26 cellular contexts compared by ENCODE assay signal in the genomic region with DNA sequence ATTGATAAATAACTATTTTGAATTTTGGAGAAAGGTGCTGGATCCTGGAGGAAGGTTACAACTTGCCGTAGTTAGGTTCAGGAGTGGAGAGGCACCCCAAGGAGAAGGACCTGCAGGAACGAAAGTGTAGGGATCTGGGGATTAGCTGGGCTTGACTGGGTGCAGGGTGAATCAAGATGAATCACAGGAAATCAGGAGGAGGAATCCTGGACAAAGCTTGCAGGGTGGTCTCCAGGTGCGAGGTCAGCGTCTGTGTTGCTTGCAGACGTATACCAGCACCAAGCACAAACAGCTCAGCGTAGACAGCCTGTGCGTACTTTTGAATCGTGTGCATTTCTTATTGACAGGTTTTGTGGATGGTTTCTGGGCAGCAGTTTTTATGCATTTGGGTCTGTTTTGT.
DNase-seq lines count a peak whose midpoint lies in the region; ATAC-seq, FAIRE-seq and TF ChIP-seq lines count a peak whose summit lies in the region.
"Had no signal": no experiment of that assay in that cellular context is flagged by ENCODE, and none has a peak within 500 bp of the region (broad histone marks: within the 10 kb centered on the region; RNA-seq: fewer than 3 reads in every experiment).

No MANE protein-coding gene starts in this region.

- TF ChIP-seq POLR2A in vagina (IDR thresholded peaks at IDR 0.05): no peak

- no peak overlapping the region for H2BK5ac ChIP-seq in trophoblast cell (ENCODE audit: low read depth, low read length, poor library complexity)

- no peak overlapping the region for H3K23ac ChIP-seq in trophoblast cell (ENCODE audit: low read length)

- TF ChIP-seq CTCF in SK-N-SH (IDR thresholded peaks at IDR 0.05) (no peak), epithelial cell of esophagus (IDR thresholded peaks at IDR 0.05; ENCODE audit: insufficient read depth, low read depth, low read length, missing control alignments) (no peak), vagina (IDR thresholded peaks at IDR 0.05) (no peak)

- no peak for TF ChIP-seq RAD21 in SK-N-SH (IDR thresholded peaks at IDR 0.05; ENCODE audit: low read length)

- H2BK12ac ChIP-seq in trophoblast cell (ENCODE audit: low read length): no peak overlapping the region

- H3K4me1 ChIP-seq in SK-N-SH (ENCODE audit: control insufficient read depth in 1 of 2, insufficient read depth in 2 of 2, low read depth in 1 of 2, low read length in 1 of 2) (peaks cover 9 to 57% of the 10 kb centered on the region in 2 experiments; a peak in 2 of 4 replicates), trophoblast cell (ENCODE audit: control insufficient read depth in 1 of 2, insufficient read depth in 2 of 2, low read length in 2 of 2) (peaks cover 8 to 17% of the 10 kb centered on the region in 2 experiments), vagina (peaks cover under 1% of the 10 kb centered on the region)
- H3K4me1 ChIP-seq: Peyer's patch had no signal

- no peaks in the 10 kb centered on the region for H3K9me2 ChIP-seq in SK-N-SH

- DNase-seq in SK-N-SH (no peak), RCC 7860 (ENCODE audit: low spot score) (peak; percentile 17), epithelial cell of esophagus (ENCODE audit: low read depth) (peak; percentile 19), trophoblast cell (no peak), amniotic stem cell (lab: John Stamatoyannopoulos, UW) (no peak), vagina (ENCODE audit: extremely low spot score in 2 of 2) (no peak)
- DNase-seq: activated CD4-positive, alpha-beta T cell treated with anti-CD3 and anti-CD28 coated beads, Interleukin-2, amount 10 ng/mL, durations not matched to agents 24 days and 14 days; CD8-positive, alpha-beta T cell; effector memory CD8-positive, alpha-beta T cell; esophagus squamous epithelium; gastrocnemius medialis; kidney; MV-4-11; NCI-H146; NCI-H524 treated with DMSO at 0.1 percent for 48 hours; NK-92 treated with Interleukin-12 subunit alpha and Interleukin-12 subunit beta, amount 100 ng/mL, for 24 hours; Peyer's patch had no signal

- H2AK5ac ChIP-seq in trophoblast cell (ENCODE audit: low read length): no peak overlapping the region

- H2AFZ ChIP-seq in SK-N-SH (ENCODE audit: low read depth): no peak overlapping the region
- H2AFZ ChIP-seq in trophoblast cell (ENCODE audit: insufficient read depth, low read length, poor library complexity): no peak overlapping the region

- H3K4ac ChIP-seq in trophoblast cell (ENCODE audit: low read depth, low read length): no peak overlapping the region

- intact Hi-C loops in vagina (cut with DNase I): no loop called here

- H3K79me2 ChIP-seq in SK-N-SH (ENCODE audit: insufficient read depth) (no peaks in the 10 kb centered on the region), trophoblast cell (ENCODE audit: control insufficient read depth, insufficient read depth, low read length, poor library complexity) (no peaks in the 10 kb centered on the region)

- ATAC-seq in SK-N-SH treated with all-trans-retinoic acid at 6 μM for 48 hours: no peak
- ATAC-seq in GM21381 (IDR thresholded peaks at IDR 0.05; ENCODE audit: unreplicated experiment): no peak
- ATAC-seq: activated naive CD4-positive, alpha-beta T cell treated with anti-CD3 and anti-CD28 coated beads, Interleukin-2, amount 50 U/mL, for 72 hours; CD8-positive, alpha-beta T cell; effector memory CD8-positive, alpha-beta T cell; gastrocnemius medialis had no signal

- WGBS in SK-N-SH (ENCODE audit: low lambda C conversion rate): 94% methylated on average over 8 of the region's 8 CpGs
- WGBS in trophoblast cell (ENCODE audit: extremely low coverage, insufficient coverage, insufficient read length): no CpG with 5 or more reads among the region's 8 CpGs

- H3K27me3 ChIP-seq in SK-N-SH (ENCODE audit: insufficient read depth): no peaks in the 10 kb centered on the region
- H3K27me3 ChIP-seq in trophoblast cell (ENCODE audit: insufficient read depth, low read length): no peaks in the 10 kb centered on the region
- H3K27me3 ChIP-seq in vagina: no peaks in the 10 kb centered on the region
- H3K27me3 ChIP-seq: esophagus squamous epithelium, gastrocnemius medialis, Peyer's patch had no signal

- H2BK120ac ChIP-seq in trophoblast cell (ENCODE audit: insufficient read depth, low read length, poor library complexity): no peak overlapping the region

- FAIRE-seq in RCC 7860 (lab: Jason Lieb, UNC): no peak
- FAIRE-seq: colon, G401.6, GM19239, kidney had no signal

- H3K9me3 ChIP-seq in SK-N-SH (no peaks in the 10 kb centered on the region), trophoblast cell (ENCODE audit: insufficient read depth, low read depth, low read length) (no peaks in the 10 kb centered on the region), vagina (no peaks in the 10 kb centered on the region)
- H3K9me3 ChIP-seq: esophagus squamous epithelium, gastrocnemius medialis, Peyer's patch had no signal

- no peaks in the 10 kb centered on the region for H3K79me1 ChIP-seq in trophoblast cell (ENCODE audit: low read length)

- no peak for TF ChIP-seq EP300 in SK-N-SH (IDR thresholded peaks at IDR 0.05; ENCODE audit: borderline replicate concordance in 1 of 2, low read depth in 1 of 2, low read length in 1 of 2)

- H3K4me2 ChIP-seq in SK-N-SH (no peak overlapping the region), trophoblast cell (ENCODE audit: low read length) (no peak overlapping the region)
- H3K4me2 ChIP-seq: KMS-11 had no signal

- no peak overlapping the region for H3K14ac ChIP-seq in trophoblast cell (ENCODE audit: low read length)

- no peak overlapping the region for H4K91ac ChIP-seq in trophoblast cell (ENCODE audit: low read depth, low read length)

- no peaks in the 10 kb centered on the region for H4K20me1 ChIP-seq in SK-N-SH (ENCODE audit: insufficient read depth)

- POLR2A ChIA-PET in SK-N-SH (lab: Yijun Ruan, JAX): interaction anchor here (0.9 to 1.4 kb wide), 2 partner anchors 219 to 347 kb away, joined by 3 to 4 read pairs; no protein-coding TSS in a partner anchor

- no peak overlapping the region for H4K12ac ChIP-seq in trophoblast cell (ENCODE audit: low read depth, low read length)

- H3K36me3 ChIP-seq in SK-N-SH (replicated peaks in 1 of 2; ENCODE audit: control insufficient read depth in 1 of 2, insufficient read depth in 2 of 2, low read length in 1 of 2): peaks cover 0 to 21% of the 10 kb centered on the region in 2 experiments
- peaks cover 12 to 17% of the 10 kb centered on the region in 2 experiments for H3K36me3 ChIP-seq in trophoblast cell (ENCODE audit: control insufficient read depth in 1 of 2, insufficient read depth in 2 of 2, low read length in 2 of 2)
- peaks cover 0 to 4% of the 10 kb centered on the region in 2 donors for H3K36me3 ChIP-seq in vagina
- H3K36me3 ChIP-seq: gastrocnemius medialis had no signal

- H4K8ac ChIP-seq in trophoblast cell (ENCODE audit: low read depth, low read length): no peak overlapping the region

- H3K27ac ChIP-seq in SK-N-SH (ENCODE audit: low read depth in 2 of 2, low read length in 1 of 2): peak overlapping the region in 1 of 2 experiments; percentile 69; a peak in 1 of 4 replicates
- H3K27ac ChIP-seq in trophoblast cell (ENCODE audit: low read depth, low read length): no peak overlapping the region
- no peak overlapping the region for H3K27ac ChIP-seq in vagina
- H3K27ac ChIP-seq: 22Rv1, esophagus squamous epithelium, KMS-11, Peyer's patch had no signal

- H3K9ac ChIP-seq in SK-N-SH (no peak overlapping the region), trophoblast cell (ENCODE audit: low read length) (no peak overlapping the region)
- H3K9ac ChIP-seq: KMS-11 had no signal

- H3K4me3 ChIP-seq in SK-N-SH (ENCODE audit: low read depth in 2 of 2, low read length in 1 of 2) (no peak overlapping the region), epithelial cell of esophagus (ENCODE audit: low read length) (no peak overlapping the region), trophoblast cell (ENCODE audit: low read depth, low read length) (no peak overlapping the region), vagina (no peak overlapping the region)
- H3K4me3 ChIP-seq: esophagus squamous epithelium, gastrocnemius medialis, lung, Peyer's patch had no signal

- H3F3A ChIP-seq in SK-N-SH (replicated peaks; ENCODE audit: insufficient read depth): no peaks in the 10 kb centered on the region

- H3K18ac ChIP-seq in trophoblast cell (ENCODE audit: low read length): peak overlapping the region; percentile 25

- CTCF ChIA-PET in SK-N-SH (lab: Yijun Ruan, JAX): interaction anchor here (0.7 to 0.9 kb wide), 3 partner anchors 11 to 383 kb away, joined by 3 read pairs; no protein-coding TSS in a partner anchor

TF ChIP-seq in SK-N-SH, 30 proteins besides CTCF, POLR2A, EP300 and RAD21 (continues in another document):
- TF ChIP-seq TEAD4 (IDR thresholded peaks at IDR 0.05; ENCODE audit: borderline replicate concordance, insufficient read depth) (no peak), FOSL2 (IDR thresholded peaks at IDR 0.05; ENCODE audit: borderline replicate concordance, low read depth) (peak; percentile 26; the same call in 1 of the 2 replicates), TAF1 (IDR thresholded peaks at IDR 0.05; ENCODE audit: borderline replicate concordance, low read depth, low read length) (no peak)
- TF ChIP-seq, protein P1, sequence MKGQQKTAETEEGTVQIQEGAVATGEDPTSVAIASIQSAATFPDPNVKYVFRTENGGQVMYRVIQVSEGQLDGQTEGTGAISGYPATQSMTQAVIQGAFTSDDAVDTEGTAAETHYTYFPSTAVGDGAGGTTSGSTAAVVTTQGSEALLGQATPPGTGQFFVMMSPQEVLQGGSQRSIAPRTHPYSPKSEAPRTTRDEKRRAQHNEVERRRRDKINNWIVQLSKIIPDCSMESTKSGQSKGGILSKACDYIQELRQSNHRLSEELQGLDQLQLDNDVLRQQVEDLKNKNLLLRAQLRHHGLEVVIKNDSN (IDR thresholded peaks at IDR 0.05; ENCODE audit: borderline replicate concordance, low read depth): no peak

TF ChIP-seq in SK-N-SH treated with all-trans-retinoic acid at 6 μM for 48 hours, 23 proteins besides CTCF, POLR2A, EP300 and RAD21 (continues in another document):
- TF ChIP-seq OSR1 (CRISPR knock-in tag; IDR thresholded peaks at IDR 0.05): no peak
- TF ChIP-seq ZNF565 (CRISPR knock-in tag; conservative IDR thresholded peaks at IDR 0.05; ENCODE audit: low read depth): no peak
- no peak for TF ChIP-seq CSDC2 (CRISPR knock-in tag; IDR thresholded peaks at IDR 0.05)
- no peak for TF ChIP-seq PPARA (CRISPR knock-in tag; IDR thresholded peaks at IDR 0.05; ENCODE audit: borderline replicate concordance)
- no peak for TF ChIP-seq TCF4 (CRISPR knock-in tag; IDR thresholded peaks at IDR 0.05; ENCODE audit: borderline replicate concordance)
- no peak for TF ChIP-seq ZNF8 (CRISPR knock-in tag; IDR thresholded peaks at IDR 0.05)
- no peak for TF ChIP-seq ZC3H10 (CRISPR knock-in tag; IDR thresholded peaks at IDR 0.05)
- TF ChIP-seq ARNTL (CRISPR knock-in tag; IDR thresholded peaks at IDR 0.05; ENCODE audit: borderline replicate concordance, low read depth): no peak

Comparison
In these comparisons a context has a peak if more than half of its experiments do, and no peak if none do; other contexts are left out.
1. DNase-seq: peak in RCC 7860 (single experiment) and epithelial cell of esophagus (single experiment); none in SK-N-SH (single experiment), trophoblast cell (0 of 2), amniotic stem cell (single experiment) and vagina (0 of 2).